In genomic region chr17:20908373-20909273, GRCh38 we compare ENCODE assay signal across 9 cellular contexts.
DNase-seq lines count a peak whose midpoint lies in the region; ATAC-seq lines count a peak whose summit lies in the region.
"Had no signal": no experiment of that assay in that cellular context is flagged by ENCODE, and none has a peak within 500 bp of the region (broad histone marks: within the 10 kb centered on the region; RNA-seq: fewer than 3 reads in every experiment).

No MANE protein-coding gene starts in this region.

- peak overlapping the region; percentile 21 for H3K27ac ChIP-seq in effector memory CD4-positive, alpha-beta T cell (ENCODE audit: insufficient read depth, low read length, poor library complexity, severe bottlenecking)

- peak overlapping the region; percentile 71 for H3K4me3 Mint-ChIP-seq in activated CD8-positive, alpha-beta memory T cell treated with anti-CD3 and anti-CD28 coated beads, Interleukin-2, amount 10 ng/mL, durations not matched to agents 7 days and 5 days

- ATAC-seq in HG03095 (IDR thresholded peaks at IDR 0.05; ENCODE audit: unreplicated experiment) = peak; percentile 87
- peak; percentile 100 for ATAC-seq in activated CD8-positive, alpha-beta memory T cell treated with anti-CD3 and anti-CD28 coated beads, Interleukin-2, amount 10 ng/mL, durations not matched to agents 7 days and 5 days

- DNase-seq in SIG-M5 treated with dmso at 0.1 percent for 504 hours (lab: John Stamatoyannopoulos, UW; ENCODE audit: unreplicated experiment) = peak; percentile 26
- no peak for DNase-seq in SIG-M5 (lab: John Stamatoyannopoulos, UW)
- DNase-seq in NCI-H69 (lab: John Stamatoyannopoulos, UW) = peak; percentile 91
- peak; percentile 87 for DNase-seq in activated CD8-positive, alpha-beta memory T cell treated with anti-CD3 and anti-CD28 coated beads, Interleukin-2, amount 10 ng/mL, durations not matched to agents 7 days and 5 days
- DNase-seq in effector memory CD4-positive, alpha-beta T cell = peak; percentile 29 to 59 (median 55)
- DNase-seq in medulla oblongata (ENCODE audit: extremely low spot score) = peak; percentile 96
- peak; percentile 57 to 66 (median 63) for DNase-seq in stimulated activated CD4-positive, alpha-beta T cell treated with anti-CD3 and anti-CD28 coated beads, TNF-alpha, amount 100 ng/mL, for 4 hours (ENCODE audit: low read depth in 3 of 3)
- DNase-seq: DND-41 had no signal

- no peaks in the 10 kb centered on the region for H3K27me3 ChIP-seq in effector memory CD4-positive, alpha-beta T cell (replicated peaks; ENCODE audit: control insufficient read depth, insufficient read depth, low read length, poor library complexity, severe bottlenecking)

- H3K36me3 Mint-ChIP-seq in activated CD8-positive, alpha-beta memory T cell treated with anti-CD3 and anti-CD28 coated beads, Interleukin-2, amount 10 ng/mL, durations not matched to agents 7 days and 5 days = no peaks in the 10 kb centered on the region

- peaks cover 18% of the 10 kb centered on the region for H3K27me3 Mint-ChIP-seq in activated CD8-positive, alpha-beta memory T cell treated with anti-CD3 and anti-CD28 coated beads, Interleukin-2, amount 10 ng/mL, durations not matched to agents 7 days and 5 days

- no peaks in the 10 kb centered on the region for H3K9me3 Mint-ChIP-seq in activated CD8-positive, alpha-beta memory T cell treated with anti-CD3 and anti-CD28 coated beads, Interleukin-2, amount 10 ng/mL, durations not matched to agents 7 days and 5 days (ENCODE audit: low read depth)

- H3K27ac Mint-ChIP-seq in activated CD8-positive, alpha-beta memory T cell treated with anti-CD3 and anti-CD28 coated beads, Interleukin-2, amount 10 ng/mL, durations not matched to agents 7 days and 5 days = peak overlapping the region; percentile 66

- peaks cover 4% of the 10 kb centered on the region for H3K4me1 ChIP-seq in effector memory CD4-positive, alpha-beta T cell (ENCODE audit: control insufficient read depth, insufficient read depth, low read length, poor library complexity, severe bottlenecking)

- H3K36me3 ChIP-seq in effector memory CD4-positive, alpha-beta T cell (ENCODE audit: control insufficient read depth, insufficient read depth, low read length) = no peaks in the 10 kb centered on the region

- no peaks in the 10 kb centered on the region for H3K9me3 ChIP-seq in effector memory CD4-positive, alpha-beta T cell (ENCODE audit: control insufficient read depth, low read length)

- peaks cover 10% of the 10 kb centered on the region for H3K4me1 Mint-ChIP-seq in activated CD8-positive, alpha-beta memory T cell treated with anti-CD3 and anti-CD28 coated beads, Interleukin-2, amount 10 ng/mL, durations not matched to agents 7 days and 5 days

- H3K4me3 ChIP-seq in effector memory CD4-positive, alpha-beta T cell (ENCODE audit: insufficient read depth, low read depth, low read length, poor library complexity, severe bottlenecking) = peak overlapping the region; percentile 55

- CTCF ChIA-PET in activated CD8-positive, alpha-beta memory T cell treated with anti-CD3 and anti-CD28 coated beads, Interleukin-2, amount 10 ng/mL, durations not matched to agents 7 days and 5 days (lab: Charles Lee) = interaction anchor here (0.8 kb wide), 1 partner anchor 12 kb away, joined by 3 read pairs; no protein-coding TSS in a partner anchor
